In genomic region chr4:40337081-40337480, GRCh38 we compare ENCODE assay signal across 18 cellular contexts. TPM values are rescaled to one million over a fixed set of nuclear protein-coding genes. Genes with fewer than 3 reads are reported as not detected.
DNase-seq lines count a peak whose midpoint lies in the region; ATAC-seq, FAIRE-seq and TF ChIP-seq lines count a peak whose summit lies in the region.
"Had no signal": no experiment of that assay in that cellular context is flagged by ENCODE, and none has a peak within 500 bp of the region (broad histone marks: within the 10 kb centered on the region; RNA-seq: fewer than 3 reads in every experiment).

No MANE protein-coding gene starts in this region.

- H3K4me3 Mint-ChIP-seq in stimulated activated naive B cell treated with anti-CD40 and anti-IgM and Interleukin-4, amounts not matched to agents 10 μg/mL and 1 μg/mL and 100 μg/mL, for 72 hours = no peak overlapping the region
- H3K4me3 Mint-ChIP-seq: CD8-positive, alpha-beta T cell had no signal

- no peak for ATAC-seq in K562
- no peak for ATAC-seq in stimulated activated naive B cell treated with anti-CD40 and anti-IgM and Interleukin-4, amounts not matched to agents 10 μg/mL and 1 μg/mL and 100 μg/mL, for 72 hours (replicated peaks)
- ATAC-seq: CD8-positive, alpha-beta T cell had no signal

- H3K36me3 ChIP-seq in K562 (ENCODE audit: control insufficient read depth, insufficient read depth, low read length) (no peaks in the 10 kb centered on the region), A673 (ENCODE audit: insufficient read depth, low read length, poor library complexity, severe bottlenecking) (no peaks in the 10 kb centered on the region)
- H3K36me3 ChIP-seq: HAP-1 had no signal

- no peak overlapping the region for H3K27ac Mint-ChIP-seq in stimulated activated naive B cell treated with anti-CD40 and anti-IgM and Interleukin-4, amounts not matched to agents 10 μg/mL and 1 μg/mL and 100 μg/mL, for 72 hours
- H3K27ac Mint-ChIP-seq: CD8-positive, alpha-beta T cell had no signal

- H3K27me3 ChIP-seq in K562 (ENCODE audit: control insufficient read depth in 2 of 2, insufficient read depth in 2 of 2, low read length in 2 of 2) (peaks cover 33 to 63% of the 10 kb centered on the region in 2 experiments), A673 (replicated peaks; ENCODE audit: insufficient read depth, low read depth, low read length, poor library complexity) (no peaks in the 10 kb centered on the region)

- H3K27me3 Mint-ChIP-seq in stimulated activated naive B cell treated with anti-CD40 and anti-IgM and Interleukin-4, amounts not matched to agents 10 μg/mL and 1 μg/mL and 100 μg/mL, for 72 hours = peaks cover 6 to 13% of the 10 kb centered on the region in 2 donors

- WGBS in K562 (ENCODE audit: insufficient coverage, low coverage, missing lambda C conversion rate) = 7% methylated on average over 9 of the region's 9 CpGs

- TF ChIP-seq RAD21 in K562 (CRISPR knock-in tag; conservative IDR thresholded peaks at IDR 0.05 in 1 of 2, IDR thresholded peaks at IDR 0.05 in 1 of 2) = no peak

- no peaks in the 10 kb centered on the region for H3K4me1 Mint-ChIP-seq in stimulated activated naive B cell treated with anti-CD40 and anti-IgM and Interleukin-4, amounts not matched to agents 10 μg/mL and 1 μg/mL and 100 μg/mL, for 72 hours

- in situ Hi-C loops in K562 (cut with MboI) = no loop called here

- no peak for TF ChIP-seq POLR2A in K562 (conservative IDR thresholded peaks at IDR 0.05)

- H3K4me3 ChIP-seq in K562 (no peak overlapping the region), A673 (ENCODE audit: low read depth, low read length, poor library complexity, severe bottlenecking) (no peak overlapping the region)
- H3K4me3 ChIP-seq: HAP-1, PC-9, SK-N-MC had no signal

- H3K27ac ChIP-seq in K562 (ENCODE audit: extremely low read depth, low read depth, low read length) (no peak overlapping the region), A673 (ENCODE audit: low read depth, low read length, poor library complexity, severe bottlenecking) (no peak overlapping the region)
- H3K27ac ChIP-seq: PC-9, SK-N-MC had no signal

- H3K9me3 Mint-ChIP-seq in stimulated activated naive B cell treated with anti-CD40 and anti-IgM and Interleukin-4, amounts not matched to agents 10 μg/mL and 1 μg/mL and 100 μg/mL, for 72 hours = no peaks in the 10 kb centered on the region
- H3K9me3 Mint-ChIP-seq: CD8-positive, alpha-beta T cell had no signal

- BruUV-seq in K562 (replicated peaks; lab: Mats Ljungman, UMichigan) (no TSS peak), A673 (replicated peaks; lab: Mats Ljungman, UMichigan) (no TSS peak)

- intact Hi-C loops in K562 (cut with micrococcal nuclease) = no loop called here
- intact Hi-C loops in A673 (cut with micrococcal nuclease; ENCODE audit: unreplicated experiment) = no loop called here

- peak; percentile 72 for FAIRE-seq in K562 (lab: Jason Lieb, UNC)
- FAIRE-seq: G401.6, GM12892 had no signal

- no peaks in the 10 kb centered on the region for H3K9me1 ChIP-seq in K562 (ENCODE audit: control insufficient read depth, insufficient read depth, low read length)

- peak; percentile 14 for DNase-seq in DMS153 treated with DMSO at 0.1 percent for 48 hours (lab: John Stamatoyannopoulos, UW; ENCODE audit: unreplicated experiment)
- DNase-seq in NCI-H128 (lab: John Stamatoyannopoulos, UW; ENCODE audit: unreplicated experiment) = peak; percentile 17
- DNase-seq in NCI-H345 (lab: John Stamatoyannopoulos, UW) = peak; percentile 75
- DNase-seq in K562 (ENCODE audit: extremely low read depth in 1 of 4, low spot score in 3 of 4) = no peak
- DNase-seq in A673 (ENCODE audit: low spot score) = no peak
- no peak for DNase-seq in stimulated activated naive B cell treated with anti-CD40 and anti-IgM and Interleukin-4, amounts not matched to agents 10 μg/mL and 1 μg/mL and 100 μg/mL, for 72 hours
- no peak for DNase-seq in stimulated activated CD4-positive, alpha-beta T cell treated with anti-CD3 and anti-CD28 coated beads, Interleukin-4, amount 100 ng/mL, for 1 hour
- DNase-seq: CD8-positive, alpha-beta T cell; DMS79 treated with DMSO at 0.1 percent for 48 hours; MV-4-11; NCI-H187 treated with DMSO at 0.1 percent for 48 hours; NCI-H524; PC-9; T-helper 1 cell had no signal

- POLR2A ChIA-PET in K562 (lab: Yijun Ruan, JAX) (interaction anchor here (0.6 kb wide), 2 partner anchors 18 to 275 kb away, joined by 3 to 4 read pairs; no protein-coding TSS in a partner anchor), A673 (lab: Charles Lee; ENCODE audit: low non-redundant PET) (no interaction called here)

- H3K4me1 ChIP-seq in K562 (replicated peaks in 1 of 2; ENCODE audit: control insufficient read depth in 2 of 2, insufficient read depth in 2 of 2, low read length in 2 of 2) = peaks cover 0 to 11% of the 10 kb centered on the region in 2 experiments; a peak in 3 of 5 replicates
- H3K4me1 ChIP-seq in A673 (ENCODE audit: insufficient read depth, low read length, poor library complexity, severe bottlenecking) = peaks cover 24% of the 10 kb centered on the region

- no peaks in the 10 kb centered on the region for H3K79me2 ChIP-seq in K562 (ENCODE audit: control insufficient read depth, insufficient read depth, low read length)

- H3K36me3 Mint-ChIP-seq in stimulated activated naive B cell treated with anti-CD40 and anti-IgM and Interleukin-4, amounts not matched to agents 10 μg/mL and 1 μg/mL and 100 μg/mL, for 72 hours = no peaks in the 10 kb centered on the region
- H3K36me3 Mint-ChIP-seq: CD8-positive, alpha-beta T cell had no signal

- no peak overlapping the region for H3K4me2 ChIP-seq in K562 (ENCODE audit: insufficient read depth, low read length)
- H3K4me2 ChIP-seq: PC-9 had no signal

- TF ChIP-seq CTCF in K562 (IDR thresholded peaks at IDR 0.05 in 2 of 3, conservative IDR thresholded peaks at IDR 0.05 in 1 of 3; ENCODE audit: insufficient read depth in 2 of 3, low read depth in 1 of 3, low read length in 3 of 3) (no peak), A673 (conservative IDR thresholded peaks at IDR 0.05; ENCODE audit: low read depth, low read length) (no peak)

- no peak for TF ChIP-seq EP300 in K562 (IDR thresholded peaks at IDR 0.05; ENCODE audit: low read length)

- H2AFZ ChIP-seq in K562 (ENCODE audit: low read depth, low read length) = no peak overlapping the region
- H2AFZ ChIP-seq: PC-9 had no signal

- H3K9ac ChIP-seq in K562 (ENCODE audit: insufficient read depth in 1 of 2, low read depth in 2 of 2, low read length in 2 of 2) = no peak overlapping the region

- H3K9me3 ChIP-seq in K562 (replicated peaks; ENCODE audit: control insufficient read depth, insufficient read depth, low read depth, low read length) = no peaks in the 10 kb centered on the region
- H3K9me3 ChIP-seq in A673 (ENCODE audit: low read depth, low read length, poor library complexity, severe bottlenecking) = no peaks in the 10 kb centered on the region
- H3K9me3 ChIP-seq: HAP-1 had no signal

- H4K20me1 ChIP-seq in K562 (replicated peaks; ENCODE audit: control insufficient read depth, insufficient read depth, low read length) = no peaks in the 10 kb centered on the region

- CTCF ChIA-PET in K562 (lab: Yijun Ruan, JAX; ENCODE audit: low intra/inter-chr PET ratio) (no interaction called here), A673 (lab: Charles Lee) (no interaction called here)

TF ChIP-seq in K562, 482 proteins besides CTCF, POLR2A, EP300 and RAD21 (continues in another document):
- TF ChIP-seq ZNF232 (CRISPR knock-in tag; IDR thresholded peaks at IDR 0.05) (no peak), IRF2 (CRISPR knock-in tag; IDR thresholded peaks at IDR 0.05) (no peak), ZNF584 (CRISPR knock-in tag; IDR thresholded peaks at IDR 0.05; ENCODE audit: low read depth) (no peak), ZFPM2 (CRISPR knock-in tag; IDR thresholded peaks at IDR 0.05) (no peak)

RNA-seq across cellular contexts. Expression of gene CHRNA9, which starts 1.9 kb away (rescaled TPM):
- total RNA-seq in K562 (2011; cell fraction: chromatin; rRNA removed; ENCODE audit: low replicate concordance) = not detected in 2 replicates
- total RNA-seq in K562 (2011; cell fraction: nucleolus; rRNA removed) = not detected in 2 replicates
- total RNA-seq in K562 (2011; cell fraction: nucleoplasm; rRNA removed) = not detected in 2 replicates
- not detected in 2 replicates for total RNA-seq in K562 (2014; rRNA removed)
- not detected in 2 replicates for total RNA-seq in K562 (2014; rRNA removed; fragmentation: Illumina TruSeq; extraction: Trizol)
- total RNA-seq in K562 (2015; rRNA removed; fragmentation: Illumina TruSeq; extraction: Trizol) = not detected in 2 replicates
- total RNA-seq in K562 (2021) = not detected in 2 replicates
- not detected in 2 replicates for polyA plus RNA-seq in K562 (2011; rRNA removed)
- polyA plus RNA-seq in K562 (2011; cell fraction: cytosol; rRNA removed) = not detected in 2 replicates
- not detected in 2 replicates for polyA plus RNA-seq in K562 (2011; cell fraction: nucleus; rRNA removed)
- polyA plus RNA-seq in K562 (2012) = not detected in 2 replicates
- polyA plus RNA-seq in K562 (2014; fragmentation: Illumina TruSeq; extraction: Trizol) = not detected in 2 replicates
- polyA plus RNA-seq in K562 (2014; fragmentation: Nextera tagmentation; extraction: Ambion mirVana) = not detected
- polyA plus RNA-seq in K562 (2014; rRNA removed) = not detected in 2 replicates
- not detected in 2 replicates for polyA minus RNA-seq in K562 (2011; rRNA and poly(A)+ RNA removed)
- 0.55 and 0.76 TPM in 2 replicates for polyA minus RNA-seq in K562 (2011; cell fraction: cytosol; rRNA and poly(A)+ RNA removed)
- not detected in 2 replicates for polyA minus RNA-seq in K562 (2011; cell fraction: nucleus; rRNA and poly(A)+ RNA removed)
- total RNA-seq in A673 (2021) = 0.35 and 1.5 TPM in 2 replicates
- total RNA-seq: PC-9 had no signal

Comparison
In these comparisons a context has a peak if more than half of its experiments do, and no peak if none do; other contexts are left out.
1. DNase-seq: peak in DMS153 treated with DMSO at 0.1 percent for 48 hours (single experiment), NCI-H128 (single experiment) and NCI-H345 (single experiment); none in K562 (0 of 4), A673 (single experiment), stimulated activated naive B cell treated with anti-CD40 and anti-IgM and Interleukin-4, amounts not matched to agents 10 μg/mL and 1 μg/mL and 100 μg/mL, for 72 hours (single experiment) and stimulated activated CD4-positive, alpha-beta T cell treated with anti-CD3 and anti-CD28 coated beads, Interleukin-4, amount 100 ng/mL, for 1 hour (single experiment).